7 cellular contexts compared by ENCODE assay signal in the genomic region with DNA sequence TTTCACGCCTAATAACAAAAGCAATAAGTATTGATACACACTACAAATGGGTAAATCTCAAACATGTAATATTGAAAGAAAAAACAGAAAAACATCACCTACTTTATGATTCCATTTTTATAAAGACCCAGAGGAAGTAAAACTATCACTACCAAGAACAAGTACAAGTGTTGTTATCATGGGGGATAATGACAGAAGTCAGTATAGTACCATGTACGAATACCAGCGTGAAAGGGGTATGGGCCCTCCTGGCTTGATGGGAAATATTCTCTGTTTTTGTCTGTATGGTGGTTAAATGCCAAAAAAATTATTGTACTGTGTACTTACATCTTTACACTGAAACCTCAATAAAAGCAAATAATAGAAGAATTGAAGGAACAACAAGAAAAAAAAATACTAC.
"Had no signal": no experiment of that assay in that cellular context is flagged by ENCODE, and none has a peak within 500 bp of the region (broad histone marks: within the 10 kb centered on the region; RNA-seq: fewer than 3 reads in every experiment).

No MANE protein-coding gene starts in this region.

- H3K4me3 Mint-ChIP-seq: GM23338, H9 had no signal

- H3K27ac Mint-ChIP-seq: GM23338, H9 had no signal

- H3K9me3 Mint-ChIP-seq: GM23338 had no signal

- H3K4me2 ChIP-seq: GM23338 had no signal

- H2AFZ ChIP-seq: GM23338 had no signal

- H3K4me3 ChIP-seq: GM23338 had no signal

- DNase-seq: H9, HCEC 1CT, IMR-90 had no signal

- ATAC-seq: GM23338 had no signal

- FAIRE-seq: H1, H54, HTR-8/SVneo had no signal
